Comparison of ENCODE assay signal across 9 cellular contexts in the genomic region with DNA sequence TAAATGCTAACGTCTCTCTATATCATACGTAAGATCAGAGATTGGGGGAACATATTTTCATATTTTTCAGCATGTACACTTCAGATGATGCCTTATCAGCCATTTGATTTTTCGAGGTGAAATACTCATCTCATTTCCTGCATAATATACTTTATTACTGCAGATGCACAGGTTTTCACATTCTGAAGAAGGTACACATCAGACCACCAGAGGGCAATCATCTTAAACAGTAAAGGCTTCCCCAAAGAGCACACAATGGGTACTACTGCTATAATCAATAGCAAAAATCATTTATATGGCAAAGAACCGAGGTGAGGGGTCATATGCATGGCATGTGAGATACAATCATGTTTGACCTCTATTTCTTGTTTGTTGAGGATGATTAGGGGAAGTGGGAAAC.
DNase-seq lines count a peak whose midpoint lies in the region; ATAC-seq, FAIRE-seq and TF ChIP-seq lines count a peak whose summit lies in the region.
"Had no signal": no experiment of that assay in that cellular context is flagged by ENCODE, and none has a peak within 500 bp of the region (broad histone marks: within the 10 kb centered on the region; RNA-seq: fewer than 3 reads in every experiment).

No MANE protein-coding gene starts in this region.

- peak; percentile 43 to 61 for DNase-seq in cardiac muscle cell (ENCODE audit: low read depth in 1 of 2, low spot score in 1 of 2)
- DNase-seq in Right ventricle myocardium inferior (ENCODE audit: missing footprints): no peak
- peak; percentile 4 for DNase-seq in HTR-8/SVneo (ENCODE audit: insufficient read length, low spot score)
- DNase-seq in T-helper 17 cell: no peak
- peak; percentile 14 for DNase-seq in kidney epithelial cell (ENCODE audit: low read depth)
- DNase-seq in middle frontal gyrus (ENCODE audit: extremely low spot score, low spot score): no peak

- H3K36me3 ChIP-seq in cardiac muscle cell (peaks cover 31% of the 10 kb centered on the region), kidney epithelial cell (ENCODE audit: control insufficient read depth, insufficient read depth, low read length) (no peaks in the 10 kb centered on the region)

- H3K27ac ChIP-seq in cardiac muscle cell: no peak overlapping the region

- H3K4me3 Mint-ChIP-seq in T-helper 17 cell: no peak overlapping the region
- H3K4me3 Mint-ChIP-seq: activated naive CD4-positive, alpha-beta T cell treated with anti-CD3 and anti-CD28 coated beads, Interleukin-2, amount 50 U/mL, for 24 hours had no signal

- H3K27ac Mint-ChIP-seq in T-helper 17 cell: no peak overlapping the region
- H3K27ac Mint-ChIP-seq: activated naive CD4-positive, alpha-beta T cell treated with anti-CD3 and anti-CD28 coated beads, Interleukin-2, amount 50 U/mL, for 24 hours had no signal

- H3K27me3 Mint-ChIP-seq in T-helper 17 cell: peaks cover 35% of the 10 kb centered on the region

- H3K27me3 ChIP-seq in cardiac muscle cell: no peaks in the 10 kb centered on the region
- no peaks in the 10 kb centered on the region for H3K27me3 ChIP-seq in kidney epithelial cell (ENCODE audit: control insufficient read depth, insufficient read depth, low read length)

- FAIRE-seq in HTR-8/SVneo (lab: Jason Lieb, UNC): no peak

- TF ChIP-seq CTCF in cardiac muscle cell (IDR thresholded peaks at IDR 0.05; ENCODE audit: low read depth, low read length) (peak; percentile 69), kidney epithelial cell (IDR thresholded peaks at IDR 0.05; ENCODE audit: insufficient read depth, low read length, poor library complexity, severe bottlenecking) (peak; percentile 66)

- H3K4me1 ChIP-seq in cardiac muscle cell (ENCODE audit: low read depth): peaks cover under 1% of the 10 kb centered on the region

- peaks cover 4% of the 10 kb centered on the region for H3K4me1 Mint-ChIP-seq in T-helper 17 cell
- H3K4me1 Mint-ChIP-seq: activated naive CD4-positive, alpha-beta T cell treated with anti-CD3 and anti-CD28 coated beads, Interleukin-2, amount 50 U/mL, for 24 hours had no signal

- ATAC-seq in Right ventricle myocardium inferior (no peak), T-helper 17 cell (peak; percentile 52), HG03521 (IDR thresholded peaks at IDR 0.05; ENCODE audit: unreplicated experiment) (no peak), HG03196 (IDR thresholded peaks at IDR 0.05; ENCODE audit: unreplicated experiment) (no peak)

- peaks cover 4% of the 10 kb centered on the region for H3K36me3 Mint-ChIP-seq in T-helper 17 cell (ENCODE audit: low read depth)
- H3K36me3 Mint-ChIP-seq: activated naive CD4-positive, alpha-beta T cell treated with anti-CD3 and anti-CD28 coated beads, Interleukin-2, amount 50 U/mL, for 24 hours had no signal

- H3K4me3 ChIP-seq in cardiac muscle cell (no peak overlapping the region), kidney epithelial cell (ENCODE audit: low read depth, low read length) (no peak overlapping the region)

- H3K9me3 ChIP-seq in cardiac muscle cell (ENCODE audit: low read depth): no peaks in the 10 kb centered on the region
- H3K9me3 ChIP-seq in T-helper 17 cell (ENCODE audit: control insufficient read depth, low read length, poor library complexity, severe bottlenecking): no peaks in the 10 kb centered on the region

- intact Hi-C loops in Right ventricle myocardium inferior (cut with DNase I): no loop called here

Comparison
In these comparisons a context has a peak if more than half of its experiments do, and no peak if none do; other contexts are left out.
1. DNase-seq: peak in cardiac muscle cell (2 of 2), HTR-8/SVneo (single experiment) and kidney epithelial cell (single experiment); none in Right ventricle myocardium inferior (single experiment), T-helper 17 cell (0 of 3) and middle frontal gyrus (single experiment).